23 cellular contexts compared by ENCODE assay signal in the genomic region with DNA sequence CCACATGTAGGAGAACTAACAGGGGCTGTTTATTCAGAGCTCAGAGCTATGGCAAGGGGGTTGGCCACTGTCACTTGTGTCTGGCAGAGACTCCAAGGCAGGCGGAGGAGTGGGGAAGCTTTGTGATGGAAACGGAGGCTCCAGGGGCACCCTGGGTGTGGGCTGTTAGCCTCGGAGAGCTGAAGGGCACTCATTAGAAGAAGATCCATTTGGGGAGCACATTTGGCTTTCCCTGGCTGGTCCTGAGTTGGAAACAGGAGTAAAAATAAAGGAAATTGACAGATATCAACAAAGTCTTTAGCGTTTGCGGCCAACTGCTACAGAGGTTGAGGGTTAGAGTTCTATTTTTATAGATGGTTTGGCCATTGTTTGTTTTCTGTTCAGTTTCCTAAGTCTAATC.
DNase-seq lines count a peak whose midpoint lies in the region; ATAC-seq and TF ChIP-seq lines count a peak whose summit lies in the region.
"Had no signal": no experiment of that assay in that cellular context is flagged by ENCODE, and none has a peak within 500 bp of the region (broad histone marks: within the 10 kb centered on the region; RNA-seq: fewer than 3 reads in every experiment).

No MANE protein-coding gene starts in this region.

- intact Hi-C loops in vagina (cut with DNase I) (no loop called here), psoas muscle (cut with DNase I) (no loop called here)

- H3K9me2 ChIP-seq in GM23338 (ENCODE audit: insufficient read depth) = no peaks in the 10 kb centered on the region

- H3K4me1 ChIP-seq in GM23338 (ENCODE audit: insufficient read depth) (0 out of 2 replicates have a peak, but pooled peaks cover 5% of the 10 kb centered on the region), vagina (no peaks in the 10 kb centered on the region), psoas muscle (no peaks in the 10 kb centered on the region)
- H3K4me1 ChIP-seq: BE2C had no signal

- CTCF ChIA-PET in WTC11 (lab: Charles Lee) = no interaction called here
- CTCF ChIA-PET in HEK293T (lab: Yijun Ruan, JAX) = no interaction called here

- ATAC-seq in GM23338 (peak; percentile 42; the same call in 2 of the 3 replicates), WTC11 (peak; percentile 60), psoas muscle (no peak)
- ATAC-seq: CD8-positive, alpha-beta T cell; GM12878 had no signal

- H3K36me3 Mint-ChIP-seq in GM23338 (ENCODE audit: low read depth) (no peaks in the 10 kb centered on the region; the same call in 1 of the 3 replicates), WTC11 (no peaks in the 10 kb centered on the region)
- H3K36me3 Mint-ChIP-seq: CD14-positive monocyte; CD8-positive, alpha-beta T cell had no signal

- no peaks in the 10 kb centered on the region for H3F3A ChIP-seq in GM23338 (replicated peaks; ENCODE audit: low read depth)

- H3K4me3 ChIP-seq in GM23338 (no peak overlapping the region), vagina (no peak overlapping the region), psoas muscle (no peak overlapping the region)
- H3K4me3 ChIP-seq: BLaER1, GM12878 had no signal

- H3K9me3 Mint-ChIP-seq in GM23338 (no peaks in the 10 kb centered on the region; the same call in 2 of the 3 replicates), WTC11 (peaks cover 10% of the 10 kb centered on the region)
- H3K9me3 Mint-ChIP-seq: CD8-positive, alpha-beta T cell had no signal

- no peaks in the 10 kb centered on the region for H4K20me1 ChIP-seq in GM23338 (replicated peaks; ENCODE audit: insufficient read depth)
- H4K20me1 ChIP-seq: BLaER1 had no signal

- H3K27ac Mint-ChIP-seq in GM23338 = no peak overlapping the region
- H3K27ac Mint-ChIP-seq in WTC11 = no peak overlapping the region
- H3K27ac Mint-ChIP-seq: CD4-positive, CD25-positive, alpha-beta regulatory T cell; CD8-positive, alpha-beta T cell had no signal

- no peak for TF ChIP-seq POLR2A in vagina (IDR thresholded peaks at IDR 0.05)

- no peak overlapping the region for H3K4me2 ChIP-seq in GM23338
- H3K4me2 ChIP-seq: BLaER1 had no signal

- H3K9me3 ChIP-seq in vagina = no peaks in the 10 kb centered on the region
- H3K9me3 ChIP-seq in psoas muscle = no peaks in the 10 kb centered on the region
- H3K9me3 ChIP-seq: BE2C had no signal

- DNase-seq in GM23338 (ENCODE audit: low spot score) (no peak), WTC11 (ENCODE audit: low spot score) (no peak), islet precursor cell (peak; percentile 17), vagina (ENCODE audit: extremely low spot score in 2 of 2) (peak; percentile 32 to 52), HEK293T (ENCODE audit: extremely low spot score) (no peak), psoas muscle (no peak), COR-L47 (lab: John Stamatoyannopoulos, UW) (no peak)
- DNase-seq: 8988T; ACHN; BE2C; C1 segment of cervical spinal cord; CD4-positive, CD25-positive, alpha-beta regulatory T cell; CD8-positive, alpha-beta T cell; DMS 273 treated with DMSO at 0.1 percent for 48 hours; DMS153; DMS53; DMS79; DND-41; EL; GDM1 had no signal

- H3K4me1 Mint-ChIP-seq in GM23338 = peaks cover 19% of the 10 kb centered on the region
- peaks cover 22% of the 10 kb centered on the region for H3K4me1 Mint-ChIP-seq in WTC11
- H3K4me1 Mint-ChIP-seq: CD14-positive monocyte; CD4-positive, CD25-positive, alpha-beta regulatory T cell had no signal

- H2AFZ ChIP-seq in GM23338 = no peak overlapping the region

- POLR2A ChIA-PET in WTC11 (lab: Charles Lee) (no interaction called here), HEK293T (lab: Yijun Ruan, JAX) (no interaction called here)

- H3K36me3 ChIP-seq in GM23338 (ENCODE audit: insufficient read depth) (no peaks in the 10 kb centered on the region), vagina (no peaks in the 10 kb centered on the region), psoas muscle (ENCODE audit: insufficient read depth in 1 of 2, low read depth in 1 of 2) (no peaks in the 10 kb centered on the region)
- H3K36me3 ChIP-seq: BE2C, BLaER1 had no signal

- no peaks in the 10 kb centered on the region for H3K79me2 ChIP-seq in GM23338 (replicated peaks; ENCODE audit: insufficient read depth)

- H3K27me3 Mint-ChIP-seq in GM23338 (ENCODE audit: insufficient read depth, low read depth, poor library complexity) = no peaks in the 10 kb centered on the region
- no peaks in the 10 kb centered on the region; the same call in 1 of the 2 replicates for H3K27me3 Mint-ChIP-seq in WTC11 (ENCODE audit: low read depth)

- H3K27me3 ChIP-seq in GM23338 (ENCODE audit: insufficient read depth) = no peaks in the 10 kb centered on the region
- no peaks in the 10 kb centered on the region for H3K27me3 ChIP-seq in vagina
- no peaks in the 10 kb centered on the region for H3K27me3 ChIP-seq in psoas muscle (ENCODE audit: insufficient read depth in 3 of 3, low read length in 2 of 3)
- H3K27me3 ChIP-seq: BE2C, BLaER1 had no signal

- 77 to 83% (median 77%) methylated on average over 5 of the region's 5 CpGs for WGBS in psoas muscle, 3 donors

- no peak overlapping the region for H3K27ac ChIP-seq in GM23338 (ENCODE audit: low read depth)
- H3K27ac ChIP-seq in vagina = no peak overlapping the region
- no peak overlapping the region for H3K27ac ChIP-seq in psoas muscle
- H3K27ac ChIP-seq: BLaER1 had no signal

- no peak for TF ChIP-seq CTCF in GM23338 (conservative IDR thresholded peaks at IDR 0.05; ENCODE audit: low read depth in 2 of 2)
- TF ChIP-seq CTCF in WTC11 (IDR thresholded peaks at IDR 0.05) = no peak
- TF ChIP-seq CTCF in vagina (IDR thresholded peaks at IDR 0.05) = no peak
- no peak for TF ChIP-seq CTCF in psoas muscle (IDR thresholded peaks at IDR 0.05)

- no peak overlapping the region for H3K4me3 Mint-ChIP-seq in GM23338
- no peak overlapping the region for H3K4me3 Mint-ChIP-seq in WTC11
- H3K4me3 Mint-ChIP-seq: CD14-positive monocyte; CD4-positive, CD25-positive, alpha-beta regulatory T cell; CD8-positive, alpha-beta T cell had no signal

TF ChIP-seq in GM23338, 12 proteins besides CTCF, POLR2A, EP300 and RAD21 (continues in another document):
- no peak for TF ChIP-seq JUNB (IDR thresholded peaks at IDR 0.05; ENCODE audit: unreplicated experiment)
- TF ChIP-seq, protein P1, sequence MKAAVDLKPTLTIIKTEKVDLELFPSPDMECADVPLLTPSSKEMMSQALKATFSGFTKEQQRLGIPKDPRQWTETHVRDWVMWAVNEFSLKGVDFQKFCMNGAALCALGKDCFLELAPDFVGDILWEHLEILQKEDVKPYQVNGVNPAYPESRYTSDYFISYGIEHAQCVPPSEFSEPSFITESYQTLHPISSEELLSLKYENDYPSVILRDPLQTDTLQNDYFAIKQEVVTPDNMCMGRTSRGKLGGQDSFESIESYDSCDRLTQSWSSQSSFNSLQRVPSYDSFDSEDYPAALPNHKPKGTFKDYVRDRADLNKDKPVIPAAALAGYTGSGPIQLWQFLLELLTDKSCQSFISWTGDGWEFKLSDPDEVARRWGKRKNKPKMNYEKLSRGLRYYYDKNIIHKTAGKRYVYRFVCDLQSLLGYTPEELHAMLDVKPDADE (IDR thresholded peaks at IDR 0.05) = no peak

TF ChIP-seq in WTC11, 78 proteins besides CTCF, POLR2A, EP300 and RAD21:
- no peak for TF ChIP-seq ZNF219 (CRISPR knock-in tag; IDR thresholded peaks at IDR 0.05; ENCODE audit: borderline replicate concordance)
- TF ChIP-seq MYBL2 (CRISPR knock-in tag; IDR thresholded peaks at IDR 0.05) = no peak
TF ChIP-seq in WTC11: peak in this region for 0.

TF ChIP-seq in HEK293T, 16 proteins besides CTCF, POLR2A, EP300 and RAD21:
- TF ChIP-seq ELF4 (IDR thresholded peaks at IDR 0.05) (no peak), CTBP1 (IDR thresholded peaks at IDR 0.05; ENCODE audit: borderline replicate concordance) (no peak), TARDBP (IDR thresholded peaks at IDR 0.05) (no peak), FOXK2 (IDR thresholded peaks at IDR 0.05) (no peak), NFRKB (IDR thresholded peaks at IDR 0.05) (no peak), L3MBTL2 (conservative IDR thresholded peaks at IDR 0.05) (no peak), ARNT (IDR thresholded peaks at IDR 0.05) (no peak)
- TF ChIP-seq, protein P2, sequence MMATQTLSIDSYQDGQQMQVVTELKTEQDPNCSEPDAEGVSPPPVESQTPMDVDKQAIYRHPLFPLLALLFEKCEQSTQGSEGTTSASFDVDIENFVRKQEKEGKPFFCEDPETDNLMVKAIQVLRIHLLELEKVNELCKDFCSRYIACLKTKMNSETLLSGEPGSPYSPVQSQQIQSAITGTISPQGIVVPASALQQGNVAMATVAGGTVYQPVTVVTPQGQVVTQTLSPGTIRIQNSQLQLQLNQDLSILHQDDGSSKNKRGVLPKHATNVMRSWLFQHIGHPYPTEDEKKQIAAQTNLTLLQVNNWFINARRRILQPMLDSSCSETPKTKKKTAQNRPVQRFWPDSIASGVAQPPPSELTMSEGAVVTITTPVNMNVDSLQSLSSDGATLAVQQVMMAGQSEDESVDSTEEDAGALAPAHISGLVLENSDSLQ (IDR thresholded peaks at IDR 0.05) = no peak

Comparison
In these comparisons a context has a peak if more than half of its experiments do, and no peak if none do; other contexts are left out.
1. ATAC-seq: peak in GM23338 (single experiment) and WTC11 (single experiment); none in psoas muscle (0 of 4).
2. DNase-seq: peak in islet precursor cell (single experiment) and vagina (2 of 2); none in GM23338 (single experiment), WTC11 (single experiment), HEK293T (single experiment), psoas muscle (0 of 2) and COR-L47 (single experiment).